Comparison of ENCODE assay signal across 12 cellular contexts in genomic region chr7:50560865-50561351, GRCh38. TPM values are rescaled to one million over a fixed set of nuclear protein-coding genes. Genes with fewer than 3 reads are reported as not detected.
DNase-seq lines count a peak whose midpoint lies in the region; ATAC-seq and TF ChIP-seq lines count a peak whose summit lies in the region.
"Had no signal": no experiment of that assay in that cellular context is flagged by ENCODE, and none has a peak within 500 bp of the region (broad histone marks: within the 10 kb centered on the region; RNA-seq: fewer than 3 reads in every experiment).

No MANE protein-coding gene starts in this region.

- H3K27ac ChIP-seq in right lobe of liver (peak overlapping the region in 1 of 3 donors; percentile 7), mammary epithelial cell (ENCODE audit: insufficient read depth, low read depth, low read length) (no peak overlapping the region)
- H3K27ac ChIP-seq: left lung had no signal

- DNase-seq in DMS53 (lab: John Stamatoyannopoulos, UW) (peak; percentile 76), NCI-H2029 (lab: John Stamatoyannopoulos, UW) (peak; percentile 73), NT2/D1 (ENCODE audit: low read depth, low spot score) (no peak), right lobe of liver (peak; percentile 64 to 84 (median 84)), NCI-H446 treated with DMSO at 0.1 percent for 48 hours (lab: John Stamatoyannopoulos, UW) (no peak), mammary epithelial cell (no peak)
- DNase-seq: activated CD4-positive, alpha-beta T cell treated with anti-CD3 and anti-CD28 coated beads, Interleukin-2, amount 50 U/mL, for 48 hours; left lung; occipital lobe; T-helper 17 cell had no signal

- H2AFZ ChIP-seq in mammary epithelial cell (ENCODE audit: low read depth, low read length), result no peak overlapping the region

- H3K36me3 ChIP-seq in NT2/D1 (ENCODE audit: insufficient read depth, insufficient read length, low read length) (no peaks in the 10 kb centered on the region), right lobe of liver (no peaks in the 10 kb centered on the region), mammary epithelial cell (ENCODE audit: insufficient read depth, low read length) (no peaks in the 10 kb centered on the region)
- H3K36me3 ChIP-seq: left lung had no signal

- H4K20me1 ChIP-seq in mammary epithelial cell (ENCODE audit: insufficient read depth, low read length), result no peaks in the 10 kb centered on the region

- BruUV-seq in mammary epithelial cell (replicated peaks; lab: Mats Ljungman, UMichigan), result no TSS peak

- no peaks in the 10 kb centered on the region for H3K79me2 ChIP-seq in mammary epithelial cell (ENCODE audit: insufficient read depth, low read length)

- H3K9me3 ChIP-seq in NT2/D1 (ENCODE audit: insufficient read depth, low read length) (no peaks in the 10 kb centered on the region), right lobe of liver (no peaks in the 10 kb centered on the region), mammary epithelial cell (replicated peaks; ENCODE audit: insufficient read depth, low read length) (no peaks in the 10 kb centered on the region)
- H3K9me3 ChIP-seq: left lung had no signal

- intact Hi-C loops in right lobe of liver (cut with DNase I), result no loop called here
- intact Hi-C loops in mammary epithelial cell (cut with micrococcal nuclease), result no loop called here

- no peak for TF ChIP-seq CTCF in right lobe of liver (IDR thresholded peaks at IDR 0.05)
- no peak for TF ChIP-seq CTCF in mammary epithelial cell (conservative IDR thresholded peaks at IDR 0.05 in 1 of 2, IDR thresholded peaks at IDR 0.05 in 1 of 2; ENCODE audit: extremely low read depth in 1 of 2, insufficient read depth in 1 of 2, low read depth in 1 of 2, low read length in 2 of 2)

- WGBS in right lobe of liver (ENCODE audit: insufficient coverage, low coverage, low lambda C conversion rate, missing lambda C conversion rate), result 24% methylated on average over 6 of the region's 9 CpGs
- 51% methylated on average over 3 of the region's 9 CpGs for WGBS in mammary epithelial cell (ENCODE audit: low coverage, missing lambda C conversion rate)

- TF ChIP-seq POLR2A in right lobe of liver (IDR thresholded peaks at IDR 0.05), result no peak

- H3K4me1 ChIP-seq in NT2/D1 (ENCODE audit: insufficient read depth, insufficient read length) (peaks cover 19% of the 10 kb centered on the region), right lobe of liver (peaks cover 0 to 45% (median 13%) of the 10 kb centered on the region in 4 donors), mammary epithelial cell (ENCODE audit: insufficient read depth, low read length) (no peaks in the 10 kb centered on the region)
- H3K4me1 ChIP-seq: left lung had no signal

- H3K9ac ChIP-seq in NT2/D1 (ENCODE audit: insufficient read length, low read depth), result peak overlapping the region; percentile 27
- H3K9ac ChIP-seq in mammary epithelial cell (ENCODE audit: insufficient read depth, low read length), result no peak overlapping the region

- H3K4me3 ChIP-seq in NT2/D1 (ENCODE audit: insufficient read length, low read depth) (no peak overlapping the region), right lobe of liver (no peak overlapping the region), mammary epithelial cell (replicated peaks in 1 of 3; ENCODE audit: insufficient read depth in 1 of 3, low read depth in 2 of 3, low read length in 3 of 3) (no peak overlapping the region)
- H3K4me3 ChIP-seq: left lung had no signal

- no peak overlapping the region for H3K4me2 ChIP-seq in mammary epithelial cell (ENCODE audit: insufficient read depth, low read depth, low read length)

- H3K27me3 ChIP-seq in NT2/D1 (ENCODE audit: insufficient read depth, insufficient read length), result no peaks in the 10 kb centered on the region
- H3K27me3 ChIP-seq in right lobe of liver, result no peaks in the 10 kb centered on the region
- H3K27me3 ChIP-seq in mammary epithelial cell (ENCODE audit: insufficient read depth, low read length), result peaks cover 5% of the 10 kb centered on the region

- dilution Hi-C loops in mammary epithelial cell (cut with HindIII; ENCODE audit: low sequenced_read_pairs), result loop anchor here (5.0 kb wide), 1 partner anchor 74 kb away; no protein-coding TSS in a partner anchor

- in situ Hi-C loops in mammary epithelial cell (cut with MboI; ENCODE audit: low sequenced_read_pairs in 2 of 2), result no loop called here

- ATAC-seq in right lobe of liver (peak; percentile 68 to 82 (median 70)), GM18868 (IDR thresholded peaks at IDR 0.05; ENCODE audit: unreplicated experiment) (no peak), GM21515 (IDR thresholded peaks at IDR 0.05; ENCODE audit: unreplicated experiment) (no peak)
- ATAC-seq: left lung, T-helper 17 cell had no signal

- CTCF ChIA-PET in mammary epithelial cell (lab: Charles Lee; ENCODE audit: low non-redundant PET), result interaction anchor here (0.7 kb wide), 1 partner anchor 354 kb away, joined by 3 read pairs; no protein-coding TSS in a partner anchor

RNA-seq across cellular contexts. Expression of gene DDC, which starts 4.3 kb away (rescaled TPM):
- total RNA-seq in right lobe of liver (10 to 100 TPM; 37.9 to 75.7 (median 45.2) TPM), mammary epithelial cell (not detected)
- not detected for polyA plus RNA-seq in mammary epithelial cell
- polyA minus RNA-seq in mammary epithelial cell, result not detected
- total RNA-seq: occipital lobe, T-helper 17 cell had no signal

Comparison
In these comparisons a context has a peak if more than half of its experiments do, and no peak if none do; other contexts are left out.
1. DNase-seq: peak in DMS53 (single experiment), NCI-H2029 (single experiment) and right lobe of liver (3 of 3); none in NT2/D1 (single experiment), NCI-H446 treated with DMSO at 0.1 percent for 48 hours (single experiment) and mammary epithelial cell (single experiment).
2. ATAC-seq: peak in right lobe of liver (4 of 4); none in GM18868 (single experiment) and GM21515 (single experiment).
3. RNA of gene DDC, which starts 4.3 kb away (total RNA-seq): 37.9 to 75.7 TPM in right lobe of liver; not detected in mammary epithelial cell; every median in the first group is over 10 times any median in the second.